9 cellular contexts compared by ENCODE assay signal in the genomic region with DNA sequence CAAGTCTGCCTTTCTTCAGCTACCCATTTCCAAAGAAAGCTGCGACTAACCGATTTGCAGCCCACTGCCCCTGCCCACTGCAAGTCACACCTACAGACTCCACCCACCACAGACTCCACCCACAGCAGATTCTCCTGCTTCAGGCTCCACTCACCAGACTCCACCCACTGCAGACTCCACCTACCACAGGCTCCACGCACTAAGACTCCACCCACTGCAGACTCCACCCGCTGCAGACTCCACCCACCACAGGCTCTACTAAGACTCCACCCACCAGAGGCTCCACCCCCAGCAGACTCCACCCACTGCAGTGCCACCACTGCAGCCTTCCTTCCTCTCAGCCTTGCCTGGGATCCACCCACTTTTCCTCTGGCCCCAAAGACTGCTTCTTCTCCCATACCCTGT. TPM values are rescaled to one million over a fixed set of nuclear protein-coding genes. Genes with fewer than 3 reads are reported as not detected.
DNase-seq lines count a peak whose midpoint lies in the region; ATAC-seq, FAIRE-seq and TF ChIP-seq lines count a peak whose summit lies in the region.
"Had no signal": no experiment of that assay in that cellular context is flagged by ENCODE, and none has a peak within 500 bp of the region (broad histone marks: within the 10 kb centered on the region; RNA-seq: fewer than 3 reads in every experiment).

No MANE protein-coding gene starts in this region.

- no peak overlapping the region for H3K4me3 ChIP-seq in HepG2 (replicated peaks in 1 of 3; ENCODE audit: insufficient read depth in 1 of 3, low read depth in 2 of 3, low read length in 3 of 3)

- FAIRE-seq in HepG2 (lab: Jason Lieb, UNC), result no peak

- intact Hi-C loops in HepG2 (cut with micrococcal nuclease; ENCODE audit: unreplicated experiment), result no loop called here

- no TSS peak for BruUV-seq in HepG2 (replicated peaks; lab: Mats Ljungman, UMichigan)

- no peaks in the 10 kb centered on the region for H3K9me3 Mint-ChIP-seq in activated naive CD4-positive, alpha-beta T cell treated with anti-CD3 and anti-CD28 coated beads, Interleukin-2, amount 50 U/mL, for 72 hours

- TF ChIP-seq POLR2A in HepG2 (IDR thresholded peaks at IDR 0.05; ENCODE audit: insufficient read depth in 1 of 2, low read depth in 2 of 2, low read length in 2 of 2), result no peak

- peaks cover 3 to 9% of the 10 kb centered on the region in 2 experiments for H3K27me3 ChIP-seq in HepG2 (ENCODE audit: control insufficient read depth in 1 of 2, insufficient read depth in 2 of 2, low read length in 2 of 2)

- CTCF ChIA-PET in HepG2 (lab: Yijun Ruan, JAX; ENCODE audit: low intra/inter-chr PET ratio, low total read pairs), result no interaction called here

- POLR2A ChIA-PET in HepG2 (lab: Yijun Ruan, JAX), result no interaction called here

- H3K4me1 ChIP-seq in HepG2 (ENCODE audit: insufficient read depth, low read length), result peaks cover 30% of the 10 kb centered on the region

- no peaks in the 10 kb centered on the region for H3K9me3 ChIP-seq in HepG2 (ENCODE audit: low read length)

- ATAC-seq in activated naive CD4-positive, alpha-beta T cell treated with anti-CD3 and anti-CD28 coated beads, Interleukin-2, amount 50 U/mL, for 72 hours, result peak; percentile 46 to 88
- ATAC-seq in HepG2, result peak; percentile 40

- H3K27ac Mint-ChIP-seq in activated naive CD4-positive, alpha-beta T cell treated with anti-CD3 and anti-CD28 coated beads, Interleukin-2, amount 50 U/mL, for 72 hours, result no peak overlapping the region

- no peak for TF ChIP-seq RAD21 in HepG2 (CRISPR knock-in tag; IDR thresholded peaks at IDR 0.05)

- no peaks in the 10 kb centered on the region for H4K20me1 ChIP-seq in HepG2 (ENCODE audit: insufficient read depth, low read length)

- in situ Hi-C loops in HepG2 (cut with HindIII; ENCODE audit: extremely low pct_ligation_motif_present, low pct_unique_long_range_greater_than_20kb), result no loop called here

- no peaks in the 10 kb centered on the region for H3K36me3 ChIP-seq in HepG2 (replicated peaks in 1 of 2; ENCODE audit: control insufficient read depth in 1 of 2, insufficient read depth in 2 of 2, low read length in 2 of 2)

- H3K36me3 Mint-ChIP-seq in activated naive CD4-positive, alpha-beta T cell treated with anti-CD3 and anti-CD28 coated beads, Interleukin-2, amount 50 U/mL, for 72 hours, result no peaks in the 10 kb centered on the region

- H3K79me2 ChIP-seq in HepG2 (ENCODE audit: insufficient read depth, low read length), result no peaks in the 10 kb centered on the region

- no peak overlapping the region for H3K27ac ChIP-seq in HepG2 (ENCODE audit: extremely low read length, insufficient read depth, low read length)
- H3K27ac ChIP-seq: C4-2B had no signal

- no peak overlapping the region for H3K9ac ChIP-seq in HepG2 (ENCODE audit: insufficient read depth, low read depth, low read length)

- DNase-seq in NCI-H748 (lab: John Stamatoyannopoulos, UW; ENCODE audit: unreplicated experiment), result peak; percentile 32
- no peak for DNase-seq in NCI-H748 treated with DMSO at 0.1 percent for 48 hours (lab: John Stamatoyannopoulos, UW)
- peak; percentile 68 for DNase-seq in NCI-H1048 (lab: John Stamatoyannopoulos, UW)
- DNase-seq in activated naive CD4-positive, alpha-beta T cell treated with anti-CD3 and anti-CD28 coated beads, Interleukin-2, amount 50 U/mL, for 72 hours (ENCODE audit: low spot score in 2 of 2), result peak in 1 of 2 donors; percentile 50
- DNase-seq in HepG2 (ENCODE audit: low spot score), result peak; percentile 12
- DNase-seq in NCI-H128 (lab: John Stamatoyannopoulos, UW; ENCODE audit: unreplicated experiment), result no peak
- DNase-seq in DMS79 treated with DMSO at 0.1 percent for 48 hours (lab: John Stamatoyannopoulos, UW), result no peak
- DNase-seq in superior temporal gyrus (ENCODE audit: extremely low spot score), result no peak

- TF ChIP-seq CTCF in HepG2 (CRISPR knock-in tag; IDR thresholded peaks at IDR 0.05), result no peak

- 9% methylated on average over 4 of the region's 4 CpGs for WGBS in HepG2 (ENCODE audit: low lambda C conversion rate)

- H2AFZ ChIP-seq in HepG2 (ENCODE audit: low read length), result no peak overlapping the region

- TF ChIP-seq EP300 in HepG2 (IDR thresholded peaks at IDR 0.05; ENCODE audit: low read depth in 2 of 2, low read length in 2 of 2), result no peak
- no peak for TF ChIP-seq EP300 in HepG2 (CRISPR knock-in tag; IDR thresholded peaks at IDR 0.05; ENCODE audit: borderline replicate concordance)

- no peak overlapping the region for H3K4me2 ChIP-seq in HepG2 (ENCODE audit: low read depth, low read length)

TF ChIP-seq in HepG2, 621 proteins besides CTCF, POLR2A, EP300 and RAD21:
- TF ChIP-seq KMT2B (CRISPR knock-in tag; IDR thresholded peaks at IDR 0.05), result no peak
- TF ChIP-seq SMARCC2 (IDR thresholded peaks at IDR 0.05), result no peak
- TF ChIP-seq, protein P1, sequence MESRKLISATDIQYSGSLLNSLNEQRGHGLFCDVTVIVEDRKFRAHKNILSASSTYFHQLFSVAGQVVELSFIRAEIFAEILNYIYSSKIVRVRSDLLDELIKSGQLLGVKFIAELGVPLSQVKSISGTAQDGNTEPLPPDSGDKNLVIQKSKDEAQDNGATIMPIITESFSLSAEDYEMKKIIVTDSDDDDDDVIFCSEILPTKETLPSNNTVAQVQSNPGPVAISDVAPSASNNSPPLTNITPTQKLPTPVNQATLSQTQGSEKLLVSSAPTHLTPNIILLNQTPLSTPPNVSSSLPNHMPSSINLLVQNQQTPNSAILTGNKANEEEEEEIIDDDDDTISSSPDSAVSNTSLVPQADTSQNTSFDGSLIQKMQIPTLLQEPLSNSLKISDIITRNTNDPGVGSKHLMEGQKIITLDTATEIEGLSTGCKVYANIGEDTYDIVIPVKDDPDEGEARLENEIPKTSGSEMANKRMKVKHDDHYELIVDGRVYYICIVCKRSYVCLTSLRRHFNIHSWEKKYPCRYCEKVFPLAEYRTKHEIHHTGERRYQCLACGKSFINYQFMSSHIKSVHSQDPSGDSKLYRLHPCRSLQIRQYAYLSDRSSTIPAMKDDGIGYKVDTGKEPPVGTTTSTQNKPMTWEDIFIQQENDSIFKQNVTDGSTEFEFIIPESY (CRISPR knock-in tag; IDR thresholded peaks at IDR 0.05), result no peak
- no peak for TF ChIP-seq ZFP37 (CRISPR knock-in tag; IDR thresholded peaks at IDR 0.05; ENCODE audit: borderline replicate concordance)

RNA-seq across cellular contexts. Expression of a gene that starts 41.3 kb away (rescaled TPM):
- total RNA-seq in activated naive CD4-positive, alpha-beta T cell treated with anti-CD3 and anti-CD28 coated beads, Interleukin-2, amount 50 U/mL, for 72 hours, result under 1 TPM; 0.27 to 0.41 TPM
- total RNA-seq in HepG2 (2016; rRNA removed; fragmentation: Illumina TruSeq; extraction: Trizol), result 0.18 and 0.20 TPM in 2 replicates
- not detected in 2 replicates for total RNA-seq in HepG2 (2016; cell fraction: cytosol; rRNA removed; fragmentation: Illumina TruSeq; extraction: Trizol; ENCODE audit: low read depth)
- not detected in 2 replicates for total RNA-seq in HepG2 (2016; cell fraction: insoluble cytoplasmic fraction; rRNA removed; fragmentation: Illumina TruSeq; extraction: Trizol)
- not detected in 2 replicates for total RNA-seq in HepG2 (2016; cell fraction: membrane; rRNA removed; fragmentation: Illumina TruSeq; extraction: Trizol)
- total RNA-seq in HepG2 (2016; cell fraction: nucleus; rRNA removed; fragmentation: Illumina TruSeq; extraction: Trizol), result not detected in 2 replicates
- polyA plus RNA-seq in HepG2 (2011; rRNA removed), result 0.37 and 0.42 TPM in 2 replicates
- polyA plus RNA-seq in HepG2 (2011; cell fraction: cytosol; rRNA removed), result 0.35 and 0.46 TPM in 2 replicates
- polyA plus RNA-seq in HepG2 (2011; cell fraction: nucleus; rRNA removed), result 0.33 and 0.34 TPM in 2 replicates
- 0.15 and 0.24 TPM in 2 replicates for polyA plus RNA-seq in HepG2 (2012)
- not detected in 2 replicates for polyA plus RNA-seq in HepG2 (2016; cell fraction: cytosol; fragmentation: Illumina TruSeq; extraction: Trizol; ENCODE audit: low read depth)
- not detected in 2 replicates for polyA plus RNA-seq in HepG2 (2016; cell fraction: insoluble cytoplasmic fraction; fragmentation: Illumina TruSeq; extraction: Trizol; ENCODE audit: low read depth)
- 0.11 TPM in 1 of 2 replicates, not detected in the other for polyA plus RNA-seq in HepG2 (2016; cell fraction: membrane; fragmentation: Illumina TruSeq; extraction: Trizol; ENCODE audit: low read depth)
- polyA plus RNA-seq in HepG2 (2016; cell fraction: nucleus; fragmentation: Illumina TruSeq; extraction: Trizol; ENCODE audit: insufficient read depth, low read depth), result not detected in 2 replicates
- polyA minus RNA-seq in HepG2 (2011; rRNA and poly(A)+ RNA removed; ENCODE audit: low replicate concordance), result 2.2 and 7.6 TPM in 2 replicates
- 0.49 TPM in 1 of 2 replicates, not detected in the other for polyA minus RNA-seq in HepG2 (2011; cell fraction: cytosol; rRNA and poly(A)+ RNA removed)
- polyA minus RNA-seq in HepG2 (2011; cell fraction: nucleus; rRNA and poly(A)+ RNA removed), result 0.12 and 0.52 TPM in 2 replicates

Comparison
In these comparisons a context has a peak if more than half of its experiments do, and no peak if none do; other contexts are left out.
1. DNase-seq: peak in NCI-H748 (single experiment), NCI-H1048 (single experiment) and HepG2 (single experiment); none in NCI-H748 treated with DMSO at 0.1 percent for 48 hours (single experiment), NCI-H128 (single experiment), DMS79 treated with DMSO at 0.1 percent for 48 hours (single experiment) and superior temporal gyrus (single experiment).